Comparison of ENCODE assay signal across 23 cellular contexts in the genomic region with DNA sequence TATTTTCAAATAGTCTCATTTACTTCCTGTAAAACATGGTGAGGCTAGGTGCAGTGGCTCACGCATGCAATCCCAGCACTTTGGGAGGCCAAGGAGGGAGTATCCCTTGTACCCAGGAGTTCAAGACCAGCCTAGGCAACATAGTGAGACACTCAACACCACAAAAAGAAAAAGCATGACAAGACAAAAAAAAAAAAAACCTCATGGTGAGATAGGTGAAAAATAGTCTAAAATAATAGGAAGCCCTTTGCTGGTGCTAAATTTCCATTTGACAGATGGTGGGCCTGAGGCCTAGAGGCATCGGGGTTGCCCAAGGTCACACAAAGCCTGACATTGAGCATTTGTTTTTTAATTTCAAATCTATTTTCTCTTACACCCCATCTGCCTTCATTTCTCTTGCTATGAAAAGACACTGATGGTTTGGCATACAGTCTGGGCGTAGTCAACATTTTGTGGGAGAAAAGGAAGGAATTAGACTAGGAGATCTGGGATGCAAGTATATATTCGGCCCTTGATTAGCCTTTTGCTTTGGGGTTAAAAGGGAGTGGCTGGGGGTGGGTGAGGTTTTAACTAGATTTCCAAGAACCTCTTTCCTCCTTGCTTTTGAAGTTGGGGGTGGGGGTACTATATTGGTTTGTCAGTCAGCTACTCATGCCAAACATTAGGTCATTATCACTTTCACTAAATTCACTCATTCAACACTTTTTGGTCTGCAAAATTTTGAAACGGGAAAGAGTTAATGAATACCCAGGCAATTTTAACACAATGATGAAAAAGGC. TPM values are rescaled to one million over a fixed set of nuclear protein-coding genes. Genes with fewer than 3 reads are reported as not detected.
DNase-seq lines count a peak whose midpoint lies in the region; ATAC-seq, FAIRE-seq and TF ChIP-seq lines count a peak whose summit lies in the region.
"Had no signal": no experiment of that assay in that cellular context is flagged by ENCODE, and none has a peak within 500 bp of the region (broad histone marks: within the 10 kb centered on the region; RNA-seq: fewer than 3 reads in every experiment).

No MANE protein-coding gene starts in this region.

- POLR2A ChIA-PET in naive thymus-derived CD8-positive, alpha-beta T cell (lab: Charles Lee) = interaction anchor here (1.0 kb wide), 1 partner anchor 9 kb away, joined by 3 read pairs; no protein-coding TSS in a partner anchor

- no peak for DNase-seq in activated CD4-positive, alpha-beta T cell treated with anti-CD3 and anti-CD28 coated beads, Interleukin-2, amount 10 ng/mL, durations not matched to agents 24 days and 14 days
- DNase-seq in activated CD4-positive, alpha-beta T cell treated with anti-CD3 and anti-CD28 coated beads, Interleukin-2, amount 50 U/mL, for 48 hours = no peak
- DNase-seq in GM18507 (ENCODE audit: extremely low spot score, insufficient read length, low read depth) (no peak), GM13977 (ENCODE audit: low spot score) (no peak), DMS53 treated with DMSO at 0.1 percent for 48 hours (lab: John Stamatoyannopoulos, UW; ENCODE audit: unreplicated experiment) (no peak), NCI-H1930 (lab: John Stamatoyannopoulos, UW) (no peak)
- DNase-seq in activated T-helper 2 cell treated with anti-CD3 and anti-CD28 coated beads, Interferon-gamma antibody, Interleukin-2, Interleukin-4, amounts not matched to agents 10 μg/mL and 5 μg/mL and 100 μg/mL, durations not matched to agents 14 hours and 24 hours and 36 hours (ENCODE audit: low spot score) = no peak
- no peak for DNase-seq in naive thymus-derived CD8-positive, alpha-beta T cell
- DNase-seq: activated CD8-positive, alpha-beta memory T cell treated with anti-CD3 and anti-CD28 coated beads, Interleukin-2, amount 50 U/mL, for 4 hours; adrenal gland; caudate nucleus; EL; left ventricle myocardium inferior; mucosa of descending colon; NCI-H2029; NCI-H446 treated with DMSO at 0.1 percent for 48 hours; NK-92 treated with Interleukin-12 subunit alpha and Interleukin-12 subunit beta, amount 100 ng/mL, for 24 hours; occipital lobe; right cardiac atrium; stimulated activated CD4-positive, alpha-beta T cell treated with anti-CD3 and anti-CD28 coated beads, Interleukin-15, amount 100 ng/mL, for 24 hours; transverse colon had no signal

- peaks cover 71% of the 10 kb centered on the region for H3K4me1 Mint-ChIP-seq in activated CD4-positive, alpha-beta T cell treated with anti-CD3 and anti-CD28 coated beads, Interleukin-2, amount 10 ng/mL, durations not matched to agents 24 days and 14 days
- peaks cover 83% of the 10 kb centered on the region for H3K4me1 Mint-ChIP-seq in activated T-helper 2 cell treated with anti-CD3 and anti-CD28 coated beads, Interferon-gamma antibody, Interleukin-2, Interleukin-4, amounts not matched to agents 10 μg/mL and 5 μg/mL and 100 μg/mL, durations not matched to agents 14 hours and 24 hours and 36 hours (ENCODE audit: low read depth)
- peaks cover 44 to 95% (median 85%) of the 10 kb centered on the region in 4 donors for H3K4me1 Mint-ChIP-seq in naive thymus-derived CD8-positive, alpha-beta T cell

- H3K36me3 Mint-ChIP-seq in activated CD4-positive, alpha-beta T cell treated with anti-CD3 and anti-CD28 coated beads, Interleukin-2, amount 10 ng/mL, durations not matched to agents 24 days and 14 days (ENCODE audit: low read depth) = peaks cover 53% of the 10 kb centered on the region
- H3K36me3 Mint-ChIP-seq in activated T-helper 2 cell treated with anti-CD3 and anti-CD28 coated beads, Interferon-gamma antibody, Interleukin-2, Interleukin-4, amounts not matched to agents 10 μg/mL and 5 μg/mL and 100 μg/mL, durations not matched to agents 14 hours and 24 hours and 36 hours (ENCODE audit: low read depth) = peaks cover 75% of the 10 kb centered on the region
- peaks cover 0 to 18% (median 14%) of the 10 kb centered on the region in 3 donors for H3K36me3 Mint-ChIP-seq in naive thymus-derived CD8-positive, alpha-beta T cell

- FAIRE-seq in GM18507 (lab: Jason Lieb, UNC) = peak; percentile 5
- FAIRE-seq: H1 had no signal

- peaks cover 6% of the 10 kb centered on the region for H3K9me3 Mint-ChIP-seq in activated CD4-positive, alpha-beta T cell treated with anti-CD3 and anti-CD28 coated beads, Interleukin-2, amount 10 ng/mL, durations not matched to agents 24 days and 14 days
- H3K9me3 Mint-ChIP-seq in activated T-helper 2 cell treated with anti-CD3 and anti-CD28 coated beads, Interferon-gamma antibody, Interleukin-2, Interleukin-4, amounts not matched to agents 10 μg/mL and 5 μg/mL and 100 μg/mL, durations not matched to agents 14 hours and 24 hours and 36 hours = no peaks in the 10 kb centered on the region
- H3K9me3 Mint-ChIP-seq in naive thymus-derived CD8-positive, alpha-beta T cell = no peaks in the 10 kb centered on the region
- H3K9me3 Mint-ChIP-seq: stimulated activated memory B cell treated with anti-CD40 and anti-IgM and Interleukin-4, amounts not matched to agents 10 μg/mL and 1 μg/mL and 100 μg/mL, for 72 hours had no signal

- intact Hi-C loops in activated CD4-positive, alpha-beta T cell treated with anti-CD3 and anti-CD28 coated beads, Interleukin-2, amount 10 ng/mL, durations not matched to agents 24 days and 14 days (cut with micrococcal nuclease) = no loop called here
- intact Hi-C loops in activated T-helper 2 cell treated with anti-CD3 and anti-CD28 coated beads, Interferon-gamma antibody, Interleukin-2, Interleukin-4, amounts not matched to agents 10 μg/mL and 5 μg/mL and 100 μg/mL, durations not matched to agents 14 hours and 24 hours and 36 hours (cut with micrococcal nuclease) = no loop called here

- no peaks in the 10 kb centered on the region for H3K27me3 Mint-ChIP-seq in activated CD4-positive, alpha-beta T cell treated with anti-CD3 and anti-CD28 coated beads, Interleukin-2, amount 10 ng/mL, durations not matched to agents 24 days and 14 days
- H3K27me3 Mint-ChIP-seq in activated T-helper 2 cell treated with anti-CD3 and anti-CD28 coated beads, Interferon-gamma antibody, Interleukin-2, Interleukin-4, amounts not matched to agents 10 μg/mL and 5 μg/mL and 100 μg/mL, durations not matched to agents 14 hours and 24 hours and 36 hours (ENCODE audit: low read depth) = no peaks in the 10 kb centered on the region
- no peaks in the 10 kb centered on the region for H3K27me3 Mint-ChIP-seq in naive thymus-derived CD8-positive, alpha-beta T cell
- H3K27me3 Mint-ChIP-seq: stimulated activated memory B cell treated with anti-CD40 and anti-IgM and Interleukin-4, amounts not matched to agents 10 μg/mL and 1 μg/mL and 100 μg/mL, for 72 hours had no signal

- no peak for TF ChIP-seq CTCF in GM13977 (IDR thresholded peaks at IDR 0.05; ENCODE audit: extremely low read depth, insufficient read depth, missing control alignments)

- no peak for ATAC-seq in naive thymus-derived CD8-positive, alpha-beta T cell
- ATAC-seq: mucosa of descending colon; right cardiac atrium; stimulated activated memory B cell treated with anti-CD40 and anti-IgM and Interleukin-4, amounts not matched to agents 10 μg/mL and 1 μg/mL and 100 μg/mL, for 72 hours had no signal

- in situ Hi-C loops in GM13977 (cut with MboI; ENCODE audit: low pct_unique_long_range_greater_than_20kb, low sequenced_read_pairs, unreplicated experiment) = no loop called here

- peak overlapping the region; percentile 49 for H3K27ac Mint-ChIP-seq in activated CD4-positive, alpha-beta T cell treated with anti-CD3 and anti-CD28 coated beads, Interleukin-2, amount 10 ng/mL, durations not matched to agents 24 days and 14 days
- H3K27ac Mint-ChIP-seq in activated T-helper 2 cell treated with anti-CD3 and anti-CD28 coated beads, Interferon-gamma antibody, Interleukin-2, Interleukin-4, amounts not matched to agents 10 μg/mL and 5 μg/mL and 100 μg/mL, durations not matched to agents 14 hours and 24 hours and 36 hours = peak overlapping the region; percentile 73
- H3K27ac Mint-ChIP-seq in naive thymus-derived CD8-positive, alpha-beta T cell = peak overlapping the region; percentile 39 to 86 (median 68)
- H3K27ac Mint-ChIP-seq: stimulated activated memory B cell treated with anti-CD40 and anti-IgM and Interleukin-4, amounts not matched to agents 10 μg/mL and 1 μg/mL and 100 μg/mL, for 72 hours had no signal

- H3K4me3 Mint-ChIP-seq in activated CD4-positive, alpha-beta T cell treated with anti-CD3 and anti-CD28 coated beads, Interleukin-2, amount 10 ng/mL, durations not matched to agents 24 days and 14 days = peak overlapping the region; percentile 24
- peak overlapping the region; percentile 63 for H3K4me3 Mint-ChIP-seq in activated T-helper 2 cell treated with anti-CD3 and anti-CD28 coated beads, Interferon-gamma antibody, Interleukin-2, Interleukin-4, amounts not matched to agents 10 μg/mL and 5 μg/mL and 100 μg/mL, durations not matched to agents 14 hours and 24 hours and 36 hours (ENCODE audit: low read depth)
- H3K4me3 Mint-ChIP-seq in naive thymus-derived CD8-positive, alpha-beta T cell = peak overlapping the region; percentile 12 to 73 (median 59)
- H3K4me3 Mint-ChIP-seq: stimulated activated memory B cell treated with anti-CD40 and anti-IgM and Interleukin-4, amounts not matched to agents 10 μg/mL and 1 μg/mL and 100 μg/mL, for 72 hours had no signal

RNA-seq across cellular contexts. Expression of gene RAB8B, which starts 11.2 kb away (rescaled TPM):
- total RNA-seq in activated CD4-positive, alpha-beta T cell treated with anti-CD3 and anti-CD28 coated beads, Interleukin-2, amount 10 ng/mL, durations not matched to agents 24 days and 14 days = 186 and 187 TPM in 2 replicates
- total RNA-seq in activated T-helper 2 cell treated with anti-CD3 and anti-CD28 coated beads, Interferon-gamma antibody, Interleukin-2, Interleukin-4, amounts not matched to agents 10 μg/mL and 5 μg/mL and 100 μg/mL, durations not matched to agents 14 hours and 24 hours and 36 hours = 214 TPM in 2 replicates
- total RNA-seq in naive thymus-derived CD8-positive, alpha-beta T cell = 10 to 100 TPM; 78.4 to 79.6 TPM
- 10 to 100 TPM; 35.1 to 40.7 (median 35.3) TPM for polyA plus RNA-seq in naive thymus-derived CD8-positive, alpha-beta T cell

RNA-seq across cellular contexts. Expression of gene RPS27L, which starts 43.4 kb away (rescaled TPM):
- total RNA-seq in activated CD4-positive, alpha-beta T cell treated with anti-CD3 and anti-CD28 coated beads, Interleukin-2, amount 10 ng/mL, durations not matched to agents 24 days and 14 days = 167 and 179 TPM in 2 replicates
- total RNA-seq in activated T-helper 2 cell treated with anti-CD3 and anti-CD28 coated beads, Interferon-gamma antibody, Interleukin-2, Interleukin-4, amounts not matched to agents 10 μg/mL and 5 μg/mL and 100 μg/mL, durations not matched to agents 14 hours and 24 hours and 36 hours = 164 and 167 TPM in 2 replicates
- 100 to 1,000 TPM; 139 to 142 TPM for total RNA-seq in naive thymus-derived CD8-positive, alpha-beta T cell
- polyA plus RNA-seq in naive thymus-derived CD8-positive, alpha-beta T cell = 100 to 1,000 TPM; 143 to 221 (median 206) TPM
